In genomic region chrX:119004920-119005524, GRCh38 we compare ENCODE assay signal across 7 cellular contexts. TPM values are rescaled to one million over a fixed set of nuclear protein-coding genes. Genes with fewer than 3 reads are reported as not detected.
DNase-seq lines count a peak whose midpoint lies in the region; ATAC-seq and TF ChIP-seq lines count a peak whose summit lies in the region.

No MANE protein-coding gene starts in this region.

- TF ChIP-seq RAD21 in HCT116 (IDR thresholded peaks at IDR 0.05; ENCODE audit: low read depth), result peak; percentile 46; the same call in 1 of the 2 replicates

- H4K20me1 ChIP-seq in HCT116 (ENCODE audit: insufficient read depth), result no peaks in the 10 kb centered on the region

- no peak overlapping the region for H3K9ac ChIP-seq in HCT116 (ENCODE audit: low read length)

- H3K9me2 ChIP-seq in HCT116 (ENCODE audit: insufficient read depth), result no peaks in the 10 kb centered on the region

- ATAC-seq in HCT116, result peak; percentile 89
- peak; percentile 60 to 71 for ATAC-seq in activated CD4-positive, CD25-positive, alpha-beta regulatory T cell treated with anti-CD3 and anti-CD28 coated beads, Interleukin-2, amount 50 U/mL, for 24 hours

- H3K4me1 ChIP-seq in HCT116 (ENCODE audit: control insufficient read depth in 1 of 2, insufficient read depth in 2 of 2, low read length in 2 of 2), result no peaks in the 10 kb centered on the region

- RAD21 ChIA-PET in HCT116 (lab: Charles Lee; ENCODE audit: low non-redundant PET in 1 of 2, low total read pairs in 2 of 2, uncharacterized antibody in 2 of 2, unreplicated experiment in 2 of 2), result interaction anchor here in 1 of 2 experiments (1.0 kb wide), 1 partner anchor 62 kb away, joined by 3 read pairs; no protein-coding TSS in a partner anchor

- H3K27me3 ChIP-seq in HCT116 (ENCODE audit: insufficient read depth, low read length), result no peaks in the 10 kb centered on the region

- H3K79me2 ChIP-seq in HCT116 (ENCODE audit: insufficient read depth, low read length), result no peaks in the 10 kb centered on the region

- no peak overlapping the region for H3K27ac ChIP-seq in HCT116 (ENCODE audit: low read depth, low read length)

- POLR2A ChIA-PET in HCT116 (lab: Charles Lee), result no interaction called here

- no TSS peak for BruUV-seq in HCT116 (replicated peaks; lab: Mats Ljungman, UMichigan)

- intact Hi-C loops in HCT116 (cut with micrococcal nuclease), result loop anchor here (2.0 to 5.0 kb wide), 2 partner anchors 62 to 158 kb away; no protein-coding TSS in a partner anchor

- no peak overlapping the region for H3K4me2 ChIP-seq in HCT116 (ENCODE audit: low read length)

- no peaks in the 10 kb centered on the region for H3K9me3 ChIP-seq in HCT116 (ENCODE audit: control insufficient read depth in 1 of 2, insufficient read depth in 1 of 2, low read depth in 1 of 2, low read length in 2 of 2)

- H3K4me3 ChIP-seq in HCT116 (replicated peaks in 1 of 2; ENCODE audit: low read depth in 1 of 2, low read length in 2 of 2), result no peak overlapping the region

- H3K36me3 ChIP-seq in HCT116 (ENCODE audit: control insufficient read depth in 1 of 2, insufficient read depth in 2 of 2, low read length in 2 of 2), result no peaks in the 10 kb centered on the region

- H2AFZ ChIP-seq in HCT116 (ENCODE audit: low read depth, low read length, poor library complexity, severe bottlenecking), result no peak overlapping the region

- CTCF ChIA-PET in HCT116 (lab: Charles Lee), result interaction anchor here (1.0 to 1.8 kb wide), 6 partner anchors 11 to 213 kb away, joined by 3 to 15 read pairs (median 6); no protein-coding TSS in a partner anchor

- no peak for TF ChIP-seq POLR2A in HCT116 (IDR thresholded peaks at IDR 0.05; ENCODE audit: borderline replicate concordance, extremely low read depth, insufficient read depth, insufficient read length)

- peak; percentile 99 for TF ChIP-seq CTCF in GM12873 (IDR thresholded peaks at IDR 0.05; ENCODE audit: insufficient read depth, low read depth, low read length, missing control alignments)
- TF ChIP-seq CTCF in HCT116 (IDR thresholded peaks at IDR 0.05 in 2 of 3, conservative IDR thresholded peaks at IDR 0.05 in 1 of 3; ENCODE audit: borderline replicate concordance in 1 of 3, insufficient read depth in 1 of 3, low read depth in 2 of 3, low read length in 2 of 3), result peak; percentile 44 to 86 (median 68); a peak in 5 of 6 replicates

- DNase-seq in HCT116 (ENCODE audit: low read depth, low spot score), result no peak
- peak; percentile 14 to 69 (median 35) for DNase-seq in NCI-H1417 (lab: John Stamatoyannopoulos, UW)
- peak; percentile 46 for DNase-seq in cerebellar cortex (ENCODE audit: low spot score)
- DNase-seq in lung microvascular endothelial cell (ENCODE audit: low read depth in 2 of 2), result peak; percentile 59 to 68
- peak; percentile 7 to 13 for DNase-seq in stimulated activated CD8-positive, alpha-beta memory T cell treated with anti-CD3 and anti-CD28 coated beads, Interleukin-15, amount 100 ng/mL, for 4 hours (ENCODE audit: low read depth in 2 of 2)

TF ChIP-seq in HCT116, 20 proteins besides CTCF, POLR2A, EP300 and RAD21:
- TF ChIP-seq TCF7L2 (IDR thresholded peaks at IDR 0.05; ENCODE audit: borderline replicate concordance, extremely low read depth, insufficient read depth, insufficient read length) (no peak), YY1 (IDR thresholded peaks at IDR 0.05; ENCODE audit: extremely low read depth, insufficient replicate concordance, low read depth, low read length) (no peak), ZFX (IDR thresholded peaks at IDR 0.05) (no peak), EGR1 (IDR thresholded peaks at IDR 0.05; ENCODE audit: low read depth) (no peak), MAX (IDR thresholded peaks at IDR 0.05) (no peak), CEBPB (IDR thresholded peaks at IDR 0.05; ENCODE audit: low read depth) (no peak), EZH2phosphoT487 (IDR thresholded peaks at IDR 0.05; ENCODE audit: borderline replicate concordance) (no peak)

RNA-seq across cellular contexts. Expression of gene LONRF3, which starts 30.6 kb away (rescaled TPM):
- total RNA-seq in HCT116 (2021; ENCODE audit: unreplicated experiment) (3.1 TPM), lung microvascular endothelial cell (15.7 and 44.8 TPM in 2 replicates)
- polyA plus RNA-seq in HCT116 (2012), result 1.6 and 2.0 TPM in 2 replicates
